Comparison of ENCODE assay signal across 9 cellular contexts in genomic region chr11:112555491-112556364, GRCh38.
DNase-seq lines count a peak whose midpoint lies in the region; ATAC-seq and TF ChIP-seq lines count a peak whose summit lies in the region.
"Had no signal": no experiment of that assay in that cellular context is flagged by ENCODE, and none has a peak within 500 bp of the region (broad histone marks: within the 10 kb centered on the region; RNA-seq: fewer than 3 reads in every experiment).

No MANE protein-coding gene starts in this region.

- peaks cover 3% of the 10 kb centered on the region; the same call in 1 of the 2 replicates for H3K27me3 ChIP-seq in BE2C
- no peaks in the 10 kb centered on the region for H3K27me3 ChIP-seq in parathyroid adenoma (ENCODE audit: control insufficient read depth, insufficient read depth, low read length)

- no peaks in the 10 kb centered on the region for H3K27me3 Mint-ChIP-seq in activated T-helper 17 cell treated with anti-CD3 and anti-CD28 coated beads, Interleukin-2, amount 50 U/mL, for 72 hours

- TF ChIP-seq CTCF in BE2C (IDR thresholded peaks at IDR 0.05; ENCODE audit: low read depth, low read length) (peak; percentile 95), parathyroid adenoma (IDR thresholded peaks at IDR 0.05) (peak; percentile 54)

- H3K27ac ChIP-seq in parathyroid adenoma = no peak overlapping the region
- H3K27ac ChIP-seq: suprapubic skin had no signal

- no peaks in the 10 kb centered on the region for H3K36me3 Mint-ChIP-seq in activated T-helper 17 cell treated with anti-CD3 and anti-CD28 coated beads, Interleukin-2, amount 50 U/mL, for 72 hours (ENCODE audit: low read depth)

- H3K9me3 ChIP-seq in BE2C (no peaks in the 10 kb centered on the region), parathyroid adenoma (ENCODE audit: control insufficient read depth, low read length) (no peaks in the 10 kb centered on the region)
- H3K9me3 ChIP-seq: suprapubic skin had no signal

- no peaks in the 10 kb centered on the region for H3K9me3 Mint-ChIP-seq in activated T-helper 17 cell treated with anti-CD3 and anti-CD28 coated beads, Interleukin-2, amount 50 U/mL, for 72 hours

- H3K4me2 ChIP-seq in parathyroid adenoma (ENCODE audit: low read length) = no peak overlapping the region

- peaks cover 5% of the 10 kb centered on the region for H3K4me1 Mint-ChIP-seq in activated T-helper 17 cell treated with anti-CD3 and anti-CD28 coated beads, Interleukin-2, amount 50 U/mL, for 72 hours

- no peaks in the 10 kb centered on the region for H3K79me2 ChIP-seq in parathyroid adenoma

- no peak overlapping the region for H3K4me3 Mint-ChIP-seq in activated T-helper 17 cell treated with anti-CD3 and anti-CD28 coated beads, Interleukin-2, amount 50 U/mL, for 72 hours

- H3K36me3 ChIP-seq in BE2C (no peaks in the 10 kb centered on the region), parathyroid adenoma (ENCODE audit: control insufficient read depth, insufficient read depth, low read length) (no peaks in the 10 kb centered on the region)
- H3K36me3 ChIP-seq: suprapubic skin had no signal

- peak overlapping the region; percentile 35 for H3K27ac Mint-ChIP-seq in activated T-helper 17 cell treated with anti-CD3 and anti-CD28 coated beads, Interleukin-2, amount 50 U/mL, for 72 hours

- ATAC-seq in GM21717 (IDR thresholded peaks at IDR 0.05; ENCODE audit: unreplicated experiment) = peak; percentile 53
- peak; percentile 89 for ATAC-seq in activated T-helper 17 cell treated with anti-CD3 and anti-CD28 coated beads, Interleukin-2, amount 50 U/mL, for 72 hours (replicated peaks)
- no peak for ATAC-seq in GM19023 (IDR thresholded peaks at IDR 0.05; ENCODE audit: unreplicated experiment)

- H3K4me3 ChIP-seq in BE2C (ENCODE audit: low read depth, low read length) (no peak overlapping the region), parathyroid adenoma (ENCODE audit: low read depth, low read length) (no peak overlapping the region)
- H3K4me3 ChIP-seq: suprapubic skin had no signal

- H3K9ac ChIP-seq in parathyroid adenoma = no peak overlapping the region

- no peak overlapping the region for H2AFZ ChIP-seq in parathyroid adenoma

- H3K4me1 ChIP-seq in BE2C (no peaks in the 10 kb centered on the region), parathyroid adenoma (no peaks in the 10 kb centered on the region)
- H3K4me1 ChIP-seq: suprapubic skin had no signal

- DNase-seq in BE2C (peak; percentile 74), OCI-M1 (lab: John Stamatoyannopoulos, UW) (peak; percentile 87), germinal center (ENCODE audit: low spot score) (peak; percentile 28), ureter (ENCODE audit: low spot score) (peak; percentile 60)

Comparison
In these comparisons a context has a peak if more than half of its experiments do, and no peak if none do; other contexts are left out.
1. DNase-seq: peak in every context shown above with its lines; median percentile 87 in OCI-M1; 74 in BE2C; 60 in ureter; 28 in germinal center.